In genomic region chr2:207483066-207483465, GRCh38 we compare ENCODE assay signal across 16 cellular contexts.
"Had no signal": no experiment of that assay in that cellular context is flagged by ENCODE, and none has a peak within 500 bp of the region (broad histone marks: within the 10 kb centered on the region; RNA-seq: fewer than 3 reads in every experiment).

No MANE protein-coding gene starts in this region.

- DNase-seq: activated CD8-positive, alpha-beta T cell treated with anti-CD3 and anti-CD28 coated beads, Interleukin-2, amount 10 ng/mL, durations not matched to agents 7 days and 5 days; activated naive CD4-positive, alpha-beta T cell treated with anti-CD3 and anti-CD28 coated beads, Interleukin-2, amount 10 ng/mL, durations not matched to agents 7 days and 5 days; body of pancreas; effector memory CD8-positive, alpha-beta T cell; immature natural killer cell; nephron progenitor cell; pancreas; retina; small intestine; T-helper 9 cell; thyroid gland; uterus; WERI-Rb-1 had no signal

- H3K4me1 ChIP-seq: pancreas, uterus had no signal

- H3K4me3 ChIP-seq: body of pancreas, pancreas, thyroid gland, uterus had no signal

- H3K27me3 Mint-ChIP-seq: central memory CD8-positive, alpha-beta T cell; effector memory CD8-positive, alpha-beta T cell had no signal

- H3K36me3 ChIP-seq: pancreas, thyroid gland, uterus, WERI-Rb-1 had no signal

- ATAC-seq: activated CD8-positive, alpha-beta T cell treated with anti-CD3 and anti-CD28 coated beads, Interleukin-2, amount 10 ng/mL, durations not matched to agents 7 days and 5 days; body of pancreas; effector memory CD8-positive, alpha-beta T cell; left lobe of liver; pancreas had no signal

- H3K4me1 Mint-ChIP-seq: central memory CD8-positive, alpha-beta T cell; immature natural killer cell had no signal

- H3K9me3 Mint-ChIP-seq: activated naive CD4-positive, alpha-beta T cell treated with anti-CD3 and anti-CD28 coated beads, Interleukin-2, amount 10 ng/mL, durations not matched to agents 7 days and 5 days; activated T-helper 2 cell treated with anti-CD3 and anti-CD28 coated beads, Interferon-gamma antibody, Interleukin-2, Interleukin-4, amounts not matched to agents 10 μg/mL and 5 μg/mL and 100 μg/mL, durations not matched to agents 14 hours and 24 hours and 36 hours; central memory CD8-positive, alpha-beta T cell; effector memory CD8-positive, alpha-beta T cell; immature natural killer cell; nephron progenitor cell had no signal

- H3K9me3 ChIP-seq: body of pancreas, pancreas, thyroid gland, uterus had no signal

- H3K27me3 ChIP-seq: body of pancreas, pancreas, thyroid gland, uterus had no signal

- H3K4me3 Mint-ChIP-seq: activated CD8-positive, alpha-beta T cell treated with anti-CD3 and anti-CD28 coated beads, Interleukin-2, amount 10 ng/mL, durations not matched to agents 7 days and 5 days; activated naive CD4-positive, alpha-beta T cell treated with anti-CD3 and anti-CD28 coated beads, Interleukin-2, amount 10 ng/mL, durations not matched to agents 7 days and 5 days; central memory CD8-positive, alpha-beta T cell; effector memory CD8-positive, alpha-beta T cell; immature natural killer cell; nephron progenitor cell had no signal

- H3K27ac Mint-ChIP-seq: activated CD8-positive, alpha-beta T cell treated with anti-CD3 and anti-CD28 coated beads, Interleukin-2, amount 10 ng/mL, durations not matched to agents 7 days and 5 days; activated naive CD4-positive, alpha-beta T cell treated with anti-CD3 and anti-CD28 coated beads, Interleukin-2, amount 10 ng/mL, durations not matched to agents 7 days and 5 days; activated T-helper 2 cell treated with anti-CD3 and anti-CD28 coated beads, Interferon-gamma antibody, Interleukin-2, Interleukin-4, amounts not matched to agents 10 μg/mL and 5 μg/mL and 100 μg/mL, durations not matched to agents 14 hours and 24 hours and 36 hours; immature natural killer cell; nephron progenitor cell had no signal

- H3K27ac ChIP-seq: body of pancreas, pancreas, thyroid gland, uterus, WERI-Rb-1 had no signal

- H3K36me3 Mint-ChIP-seq: activated naive CD4-positive, alpha-beta T cell treated with anti-CD3 and anti-CD28 coated beads, Interleukin-2, amount 10 ng/mL, durations not matched to agents 7 days and 5 days; immature natural killer cell had no signal
